ENCODE assay signal across 2 cellular contexts in genomic region chr10:103752680-103753248, GRCh38.
TF ChIP-seq lines count a peak whose summit lies in the region.

No MANE protein-coding gene starts in this region.

TF ChIP-seq in SK-N-SH, 30 proteins besides CTCF, POLR2A, EP300 and RAD21 (continued from another document):
- no peak for TF ChIP-seq ZBTB33 (IDR thresholded peaks at IDR 0.05; ENCODE audit: borderline replicate concordance, low read depth)
- no peak for TF ChIP-seq IRF3 (IDR thresholded peaks at IDR 0.05; ENCODE audit: low read depth, low read length)

TF ChIP-seq in SK-N-SH treated with all-trans-retinoic acid at 6 μM for 48 hours, 23 proteins besides CTCF, POLR2A, EP300 and RAD21 (continued from another document):
- TF ChIP-seq BACH2 (CRISPR knock-in tag; IDR thresholded peaks at IDR 0.05; ENCODE audit: borderline replicate concordance): no peak
